In genomic region chr10:61987537-61987936, GRCh38 we compare ENCODE assay signal across 9 cellular contexts.
DNase-seq lines count a peak whose midpoint lies in the region; ATAC-seq and TF ChIP-seq lines count a peak whose summit lies in the region.
"Had no signal": no experiment of that assay in that cellular context is flagged by ENCODE, and none has a peak within 500 bp of the region (broad histone marks: within the 10 kb centered on the region; RNA-seq: fewer than 3 reads in every experiment).

No MANE protein-coding gene starts in this region.

- intact Hi-C loops in mucosa of descending colon (cut with DNase I, micrococcal nuclease) (no loop called here), adrenal gland (cut with DNase I) (no loop called here)

- ATAC-seq in GM21515 (IDR thresholded peaks at IDR 0.05; ENCODE audit: unreplicated experiment): peak; percentile 22
- ATAC-seq in HG03565 (IDR thresholded peaks at IDR 0.05; ENCODE audit: unreplicated experiment): peak; percentile 8
- ATAC-seq in mucosa of descending colon: peak; percentile 8

- H3K27ac Mint-ChIP-seq in CD8-positive, alpha-beta memory T cell: peak overlapping the region; percentile 77 to 94 (median 90)

- no peak overlapping the region for H3K4me3 ChIP-seq in CD8-positive, alpha-beta memory T cell (ENCODE audit: low read length)
- H3K4me3 ChIP-seq in mucosa of descending colon (no peak overlapping the region), adrenal gland (no peak overlapping the region)

- peak overlapping the region in 6 of 7 donors; percentile 16 to 63 (median 55) for H3K4me3 Mint-ChIP-seq in CD8-positive, alpha-beta memory T cell

- TF ChIP-seq CTCF in mucosa of descending colon (IDR thresholded peaks at IDR 0.05) (no peak), adrenal gland (IDR thresholded peaks at IDR 0.05) (no peak)

- H3K36me3 ChIP-seq in CD8-positive, alpha-beta memory T cell (ENCODE audit: insufficient read depth, low read length): no peaks in the 10 kb centered on the region
- H3K36me3 ChIP-seq in mucosa of descending colon (ENCODE audit: low read depth): no peaks in the 10 kb centered on the region
- H3K36me3 ChIP-seq in adrenal gland (replicated peaks in 1 of 2): no peaks in the 10 kb centered on the region

- no peaks in the 10 kb centered on the region for H3K9me3 ChIP-seq in CD8-positive, alpha-beta memory T cell (ENCODE audit: low read length)
- H3K9me3 ChIP-seq in mucosa of descending colon (no peaks in the 10 kb centered on the region), adrenal gland (replicated peaks in 1 of 3) (no peaks in the 10 kb centered on the region)

- peaks cover 0 to 18% (median 0%) of the 10 kb centered on the region in 3 donors for H3K36me3 Mint-ChIP-seq in CD8-positive, alpha-beta memory T cell

- POLR2A ChIA-PET in CD8-positive, alpha-beta memory T cell (lab: Charles Lee): interaction anchor here (0.8 to 0.9 kb wide), 2 partner anchors 45 to 63 kb away, joined by 3 read pairs; no protein-coding TSS in a partner anchor

- peaks cover 38 to 83% (median 81%) of the 10 kb centered on the region in 3 donors for H3K4me1 Mint-ChIP-seq in CD8-positive, alpha-beta memory T cell

- H3K9me3 Mint-ChIP-seq in CD8-positive, alpha-beta memory T cell: no peaks in the 10 kb centered on the region

- no peaks in the 10 kb centered on the region for H3K27me3 Mint-ChIP-seq in CD8-positive, alpha-beta memory T cell

- WGBS in adrenal gland, 4 donors: 82 to 92% (median 86%) methylated on average over 3 of the region's 3 CpGs

- no peaks in the 10 kb centered on the region for H3K27me3 ChIP-seq in CD8-positive, alpha-beta memory T cell (ENCODE audit: insufficient read depth, low read length, poor library complexity, severe bottlenecking)
- no peaks in the 10 kb centered on the region for H3K27me3 ChIP-seq in adrenal gland
- H3K27me3 ChIP-seq: foreskin keratinocyte had no signal

- no peak for TF ChIP-seq POLR2A in adrenal gland (IDR thresholded peaks at IDR 0.05)

- DNase-seq in CD8-positive, alpha-beta memory T cell: no peak
- no peak for DNase-seq in mucosa of descending colon
- no peak for DNase-seq in NCI-H524 (lab: John Stamatoyannopoulos, UW)
- no peak for DNase-seq in adrenal gland
- DNase-seq in AG08396 (ENCODE audit: low spot score): no peak
- DNase-seq in mesenteric fat pad (ENCODE audit: low spot score): no peak
- DNase-seq: foreskin keratinocyte had no signal

- CTCF ChIA-PET in CD8-positive, alpha-beta memory T cell (lab: Charles Lee): interaction anchor here (1.0 to 3.1 kb wide), 5 partner anchors 12 to 91 kb away, joined by 3 to 8 read pairs (median 4); no protein-coding TSS in a partner anchor

- H3K27ac ChIP-seq in CD8-positive, alpha-beta memory T cell (ENCODE audit: low read depth, low read length): no peak overlapping the region
- H3K27ac ChIP-seq in adrenal gland: peak overlapping the region in 2 of 5 donors; percentile 4 to 30

- H3K4me1 ChIP-seq in CD8-positive, alpha-beta memory T cell (ENCODE audit: insufficient read depth, low read length): peaks cover 32% of the 10 kb centered on the region
- H3K4me1 ChIP-seq in mucosa of descending colon (ENCODE audit: low read depth): peaks cover 12% of the 10 kb centered on the region
- H3K4me1 ChIP-seq in adrenal gland (replicated peaks in 1 of 2): peaks cover 13 to 25% of the 10 kb centered on the region in 2 donors
- H3K4me1 ChIP-seq: foreskin keratinocyte had no signal
